1 cellular context compared by ENCODE assay signal in genomic region chr15:80844011-80844732, GRCh38.
A peak's percentile ranks its signal among the peaks of the same experiment; 100 is the strongest.
TF ChIP-seq lines count a peak whose summit lies in the region.

No MANE protein-coding gene starts in this region.

TF ChIP-seq in IMR-90, 13 proteins besides CTCF, POLR2A, EP300 and RAD21 (continued from another document):
- TF ChIP-seq RCOR1 (IDR thresholded peaks at IDR 0.05; ENCODE audit: insufficient replicate concordance, low read length) (no peak), MAFK (IDR thresholded peaks at IDR 0.05; ENCODE audit: low read depth, low read length) (no peak), MXI1 (IDR thresholded peaks at IDR 0.05; ENCODE audit: borderline replicate concordance, low read depth, low read length) (0 out of 2 replicates have a peak, but pooled peaks have one; percentile 16), FOS (IDR thresholded peaks at IDR 0.05; ENCODE audit: low read depth, low read length) (0 out of 2 replicates have a peak, but pooled peaks have one; percentile 33), ELK1 (IDR thresholded peaks at IDR 0.05; ENCODE audit: borderline replicate concordance, low read depth, low read length) (no peak), RFX5 (IDR thresholded peaks at IDR 0.05; ENCODE audit: low read depth, low read length) (no peak), CHD1 (IDR thresholded peaks at IDR 0.05; ENCODE audit: low read depth, low read length) (no peak), NFE2L2 (IDR thresholded peaks at IDR 0.05; ENCODE audit: low read depth, low read length) (no peak), MAZ (IDR thresholded peaks at IDR 0.05; ENCODE audit: borderline replicate concordance, low read depth, low read length) (0 out of 2 replicates have a peak, but pooled peaks have one; percentile 24)
